In the genomic region with DNA sequence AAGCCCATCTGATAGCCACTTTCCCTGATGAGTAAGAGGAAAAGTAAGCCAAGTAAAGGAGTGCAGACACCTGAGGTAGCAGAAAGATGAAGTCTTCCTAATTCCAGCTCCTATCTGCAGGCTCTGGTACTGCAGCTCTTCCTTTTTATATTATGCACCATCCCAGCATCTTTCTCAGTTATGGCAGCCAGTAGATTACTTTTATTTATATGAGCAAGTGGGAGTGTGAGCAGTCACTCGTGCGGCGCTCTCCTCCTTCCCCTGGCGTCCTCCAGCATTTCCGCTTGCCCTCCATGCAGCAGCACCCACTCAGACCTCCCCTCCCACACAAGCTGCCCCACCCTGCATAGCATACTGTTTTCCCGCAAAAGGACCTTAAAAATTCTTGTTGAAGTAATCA, we compare ENCODE assay signal across 1 cellular context.
TF ChIP-seq lines count a peak whose summit lies in the region.

No MANE protein-coding gene starts in this region.

TF ChIP-seq in HCT116, 20 proteins besides CTCF, POLR2A, EP300 and RAD21 (continued from another document):
- TF ChIP-seq ZBTB33 (IDR thresholded peaks at IDR 0.05; ENCODE audit: extremely low read depth, insufficient replicate concordance, low read length) (no peak), ZNF274 (IDR thresholded peaks at IDR 0.05; ENCODE audit: low read depth, low read length) (no peak), EZH2 (IDR thresholded peaks at IDR 0.05) (no peak), ELF1 (IDR thresholded peaks at IDR 0.05; ENCODE audit: borderline replicate concordance, low read depth) (no peak), TCF7L2 (IDR thresholded peaks at IDR 0.05; ENCODE audit: borderline replicate concordance, extremely low read depth, insufficient read depth, insufficient read length) (no peak)
